ENCODE assay signal across 8 cellular contexts in the genomic region with DNA sequence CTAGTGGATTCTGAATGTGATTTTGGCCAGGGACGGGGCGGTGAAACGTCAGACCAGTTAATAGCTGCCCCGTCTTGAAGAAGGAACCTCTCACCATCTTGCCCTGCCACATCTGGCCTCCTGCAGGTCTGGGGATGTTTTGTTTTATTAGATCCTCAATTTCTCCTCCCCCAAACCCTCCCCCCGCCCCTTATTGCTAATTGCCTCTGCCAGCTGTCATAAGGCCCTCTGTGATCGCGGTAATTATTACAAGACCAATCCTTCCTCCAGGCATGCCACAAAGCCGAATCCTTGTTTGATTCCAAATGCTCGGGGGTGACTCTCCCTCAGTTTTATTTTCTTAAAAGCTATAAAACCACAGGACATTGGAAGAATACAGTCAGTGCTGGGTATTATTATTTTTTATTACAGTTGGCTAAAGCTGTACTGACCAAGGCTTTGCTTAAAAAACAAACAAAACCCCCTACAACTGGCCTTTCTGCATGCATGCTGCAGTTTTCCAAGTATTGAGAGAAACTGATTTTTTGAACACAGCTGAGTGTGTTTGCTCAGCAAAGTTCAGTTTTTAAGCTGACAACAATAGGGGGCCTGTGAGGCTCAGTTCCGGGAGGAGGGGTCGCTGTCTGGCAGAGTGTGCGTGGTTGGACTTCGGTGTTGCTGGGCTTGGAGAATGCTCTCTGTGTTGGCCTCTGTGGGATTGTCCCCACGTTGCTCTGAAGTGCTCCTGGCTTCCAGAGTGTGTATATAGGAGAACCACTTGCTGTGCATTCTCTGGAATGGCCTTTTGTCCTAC. TPM values are rescaled to one million over a fixed set of nuclear protein-coding genes. Genes with fewer than 3 reads are reported as not detected.
DNase-seq lines count a peak whose midpoint lies in the region; ATAC-seq, FAIRE-seq and TF ChIP-seq lines count a peak whose summit lies in the region.

No MANE protein-coding gene starts in this region.

- H3K9me3 ChIP-seq in ES-I3 (ENCODE audit: control insufficient read depth, insufficient read depth, low read length) (no peaks in the 10 kb centered on the region), Loucy (ENCODE audit: insufficient read depth, low read depth, low read length) (no peaks in the 10 kb centered on the region), HepG2 (ENCODE audit: low read length) (no peaks in the 10 kb centered on the region), tibial nerve (no peaks in the 10 kb centered on the region), mucosa of descending colon (no peaks in the 10 kb centered on the region)

- H3K27ac Mint-ChIP-seq in activated naive CD8-positive, alpha-beta T cell treated with anti-CD3 and anti-CD28 coated beads, Interleukin-2, amount 50 U/mL, for 24 hours, result peak overlapping the region; percentile 76

- no peaks in the 10 kb centered on the region for H3K9me2 ChIP-seq in Loucy (replicated peaks; ENCODE audit: low read depth, low read length)

- H3K27me3 Mint-ChIP-seq in activated naive CD8-positive, alpha-beta T cell treated with anti-CD3 and anti-CD28 coated beads, Interleukin-2, amount 50 U/mL, for 24 hours, result no peaks in the 10 kb centered on the region

- in situ Hi-C loops in HepG2 (cut with HindIII; ENCODE audit: extremely low pct_ligation_motif_present, low pct_unique_long_range_greater_than_20kb), result loop anchor here (5.0 to 10.0 kb wide), 2 partner anchors 34 to 223 kb away; no protein-coding TSS in a partner anchor

- no peaks in the 10 kb centered on the region for H3K36me3 ChIP-seq in ES-I3 (ENCODE audit: insufficient read depth, low read length)
- no peaks in the 10 kb centered on the region for H3K36me3 ChIP-seq in Loucy (ENCODE audit: insufficient read depth, low read length)
- no peaks in the 10 kb centered on the region for H3K36me3 ChIP-seq in HepG2 (replicated peaks in 1 of 2; ENCODE audit: control insufficient read depth in 1 of 2, insufficient read depth in 2 of 2, low read length in 2 of 2)
- H3K36me3 ChIP-seq in tibial nerve, result no peaks in the 10 kb centered on the region
- no peaks in the 10 kb centered on the region for H3K36me3 ChIP-seq in mucosa of descending colon (ENCODE audit: low read depth)

- H3K9me3 Mint-ChIP-seq in activated naive CD8-positive, alpha-beta T cell treated with anti-CD3 and anti-CD28 coated beads, Interleukin-2, amount 50 U/mL, for 24 hours, result no peaks in the 10 kb centered on the region

- H3K27ac ChIP-seq in HepG2 (ENCODE audit: extremely low read length, insufficient read depth, low read length) (peak overlapping the region; percentile 82), tibial nerve (peak overlapping the region in 3 of 4 donors; percentile 92 to 95 (median 94))

- no peak for TF ChIP-seq RAD21 in HepG2 (CRISPR knock-in tag; IDR thresholded peaks at IDR 0.05)

- H3K4me2 ChIP-seq in Loucy (ENCODE audit: low read depth, low read length, poor library complexity, severe bottlenecking), result peak overlapping the region; percentile 97
- H3K4me2 ChIP-seq in HepG2 (ENCODE audit: low read depth, low read length), result peak overlapping the region; percentile 77

- H3K36me3 Mint-ChIP-seq in activated naive CD8-positive, alpha-beta T cell treated with anti-CD3 and anti-CD28 coated beads, Interleukin-2, amount 50 U/mL, for 24 hours (ENCODE audit: low read depth), result no peaks in the 10 kb centered on the region

- POLR2A ChIA-PET in HepG2 (lab: Yijun Ruan, JAX), result interaction anchor here (0.7 to 2.2 kb wide), 11 partner anchors 9 to 163 kb away, joined by 3 to 11 read pairs (median 4); no protein-coding TSS in a partner anchor

- peaks cover 53% of the 10 kb centered on the region for H3K4me1 Mint-ChIP-seq in activated naive CD8-positive, alpha-beta T cell treated with anti-CD3 and anti-CD28 coated beads, Interleukin-2, amount 50 U/mL, for 24 hours

- H4K20me1 ChIP-seq in Loucy (ENCODE audit: insufficient read depth, low read length, poor library complexity, severe bottlenecking) (peaks cover 20% of the 10 kb centered on the region), HepG2 (ENCODE audit: insufficient read depth, low read length) (no peaks in the 10 kb centered on the region)

- DNase-seq in activated naive CD8-positive, alpha-beta T cell treated with anti-CD3 and anti-CD28 coated beads, Interleukin-2, amount 50 U/mL, for 24 hours, result no peak
- DNase-seq in HepG2 (ENCODE audit: low spot score) (peak; percentile 92), tibial nerve (ENCODE audit: low spot score in 2 of 2) (no peak), DMS153 (lab: John Stamatoyannopoulos, UW) (no peak), left lobe of liver (ENCODE audit: low spot score) (no peak), mucosa of descending colon (no peak)

- CTCF ChIA-PET in HepG2 (lab: Yijun Ruan, JAX; ENCODE audit: low intra/inter-chr PET ratio, low total read pairs), result interaction anchor here (1.2 kb wide), 1 partner anchor 144 kb away, joined by 4 read pairs; no protein-coding TSS in a partner anchor

- H3K4me1 ChIP-seq in ES-I3 (ENCODE audit: insufficient read depth, low read length) (peaks cover 26% of the 10 kb centered on the region), Loucy (ENCODE audit: insufficient read depth, low read length, poor library complexity, severe bottlenecking) (peaks cover 62% of the 10 kb centered on the region), HepG2 (ENCODE audit: insufficient read depth, low read length) (peaks cover 55% of the 10 kb centered on the region), tibial nerve (peaks cover 0 to 54% (median 25%) of the 10 kb centered on the region in 4 donors), mucosa of descending colon (ENCODE audit: low read depth) (peaks cover 9% of the 10 kb centered on the region)

- peak overlapping the region; percentile 93 for H3K4me3 Mint-ChIP-seq in activated naive CD8-positive, alpha-beta T cell treated with anti-CD3 and anti-CD28 coated beads, Interleukin-2, amount 50 U/mL, for 24 hours

- H3K9ac ChIP-seq in ES-I3 (ENCODE audit: low read depth, low read length) (peak overlapping the region; percentile 88; the same call in 1 of the 2 replicates), Loucy (ENCODE audit: low read depth, low read length, poor library complexity, severe bottlenecking) (peak overlapping the region; percentile 74), HepG2 (ENCODE audit: insufficient read depth, low read depth, low read length) (peak overlapping the region; percentile 66)

- H3K79me2 ChIP-seq in Loucy (ENCODE audit: insufficient read depth, low read length), result peaks cover 61% of the 10 kb centered on the region
- H3K79me2 ChIP-seq in HepG2 (ENCODE audit: insufficient read depth, low read length), result peaks cover 52% of the 10 kb centered on the region

- TF ChIP-seq EP300 in HepG2 (IDR thresholded peaks at IDR 0.05; ENCODE audit: low read depth in 2 of 2, low read length in 2 of 2) (peak; percentile 29 to 85; a peak in 2 of 4 replicates), HepG2 (CRISPR knock-in tag; IDR thresholded peaks at IDR 0.05; ENCODE audit: borderline replicate concordance) (0 out of 2 replicates have a peak, but pooled peaks have one; percentile 12), tibial nerve (IDR thresholded peaks at IDR 0.05) (no peak)

- WGBS in HepG2 (ENCODE audit: low lambda C conversion rate), result 3% methylated on average over 10 of the region's 14 CpGs
- WGBS in tibial nerve, 2 donors, result 18 to 31% methylated on average over 14 of the region's 14 CpGs

- no TSS peak for BruUV-seq in HepG2 (replicated peaks; lab: Mats Ljungman, UMichigan)

- H3K4me3 ChIP-seq in Loucy (ENCODE audit: low read length, poor library complexity, severe bottlenecking), result peak overlapping the region; percentile 82
- H3K4me3 ChIP-seq in HepG2 (replicated peaks in 1 of 3; ENCODE audit: insufficient read depth in 1 of 3, low read depth in 2 of 3, low read length in 3 of 3), result peak overlapping the region; percentile 83 to 87 (median 84)
- H3K4me3 ChIP-seq in tibial nerve, result peak overlapping the region; percentile 64 to 97 (median 94)
- H3K4me3 ChIP-seq in mucosa of descending colon, result no peak overlapping the region

- H2AFZ ChIP-seq in Loucy (ENCODE audit: low read length), result no peak overlapping the region
- no peak overlapping the region for H2AFZ ChIP-seq in HepG2 (ENCODE audit: low read length)

- TF ChIP-seq CTCF in Loucy (conservative IDR thresholded peaks at IDR 0.05; ENCODE audit: low read length) (no peak), HepG2 (CRISPR knock-in tag; IDR thresholded peaks at IDR 0.05) (peak; percentile 51), tibial nerve (IDR thresholded peaks at IDR 0.05) (no peak), mucosa of descending colon (IDR thresholded peaks at IDR 0.05) (no peak)

- H3F3A ChIP-seq in Loucy (ENCODE audit: low read depth), result 0 out of 2 replicates have a peak, but pooled peaks cover 8% of the 10 kb centered on the region

- FAIRE-seq in HepG2 (lab: Jason Lieb, UNC), result peak; percentile 91

- TF ChIP-seq POLR2A in HepG2 (IDR thresholded peaks at IDR 0.05; ENCODE audit: insufficient read depth in 1 of 2, low read depth in 2 of 2, low read length in 2 of 2) (peak; percentile 49 to 54), tibial nerve (IDR thresholded peaks at IDR 0.05) (no peak)

- intact Hi-C loops in HepG2 (cut with micrococcal nuclease; ENCODE audit: unreplicated experiment), result loop anchor here (1.0 to 5.0 kb wide), 5 partner anchors 36 to 221 kb away; no protein-coding TSS in a partner anchor
- intact Hi-C loops in mucosa of descending colon (cut with DNase I, micrococcal nuclease), result loop anchor here in 1 of 2 donors (10.0 kb wide), 1 partner anchor 147 kb away; no protein-coding TSS in a partner anchor

- H3K27me3 ChIP-seq in Loucy (ENCODE audit: insufficient read depth, low read length, poor library complexity, severe bottlenecking) (no peaks in the 10 kb centered on the region), HepG2 (ENCODE audit: control insufficient read depth in 1 of 2, insufficient read depth in 2 of 2, low read length in 2 of 2) (peaks cover 0 to 7% of the 10 kb centered on the region in 2 experiments; a peak in 1 of 5 replicates), tibial nerve (no peaks in the 10 kb centered on the region)

- ATAC-seq in activated naive CD8-positive, alpha-beta T cell treated with anti-CD3 and anti-CD28 coated beads, Interleukin-2, amount 50 U/mL, for 24 hours, result no peak
- ATAC-seq in HepG2 (peak; percentile 79), left lobe of liver (no peak), mucosa of descending colon (no peak)

RNA-seq across cellular contexts. Expression of gene KSR1, which starts 1.7 kb away (rescaled TPM):
- total RNA-seq in HepG2 (2016; rRNA removed; fragmentation: Illumina TruSeq; extraction: Trizol) (8.0 and 10.1 TPM in 2 replicates), tibial nerve (100 to 1,000 TPM in 1 of 4 donors, 10 to 100 TPM in 3; 45.1 to 110 (median 54.2) TPM), left lobe of liver (11.4 TPM), mucosa of descending colon (10 to 100 TPM; 20.5 to 50.4 (median 21.3) TPM)
- 3.3 and 3.6 TPM in 2 replicates for total RNA-seq in HepG2 (2016; cell fraction: cytosol; rRNA removed; fragmentation: Illumina TruSeq; extraction: Trizol; ENCODE audit: low read depth)
- total RNA-seq in HepG2 (2016; cell fraction: insoluble cytoplasmic fraction; rRNA removed; fragmentation: Illumina TruSeq; extraction: Trizol), result 8.0 and 9.5 TPM in 2 replicates
- total RNA-seq in HepG2 (2016; cell fraction: membrane; rRNA removed; fragmentation: Illumina TruSeq; extraction: Trizol), result 5.3 and 6.0 TPM in 2 replicates
- 13.1 and 20.3 TPM in 2 replicates for total RNA-seq in HepG2 (2016; cell fraction: nucleus; rRNA removed; fragmentation: Illumina TruSeq; extraction: Trizol)
- polyA plus RNA-seq in HepG2 (2011; rRNA removed), result 15.0 and 16.6 TPM in 2 replicates
- polyA plus RNA-seq in HepG2 (2011; cell fraction: cytosol; rRNA removed), result 6.9 and 7.3 TPM in 2 replicates
- 65.2 and 85.5 TPM in 2 replicates for polyA plus RNA-seq in HepG2 (2011; cell fraction: nucleus; rRNA removed)
- 15.5 and 20.2 TPM in 2 replicates for polyA plus RNA-seq in HepG2 (2012)
- polyA plus RNA-seq in HepG2 (2016; cell fraction: cytosol; fragmentation: Illumina TruSeq; extraction: Trizol; ENCODE audit: low read depth), result 0.62 and 0.76 TPM in 2 replicates
- 7.7 and 8.1 TPM in 2 replicates for polyA plus RNA-seq in HepG2 (2016; cell fraction: insoluble cytoplasmic fraction; fragmentation: Illumina TruSeq; extraction: Trizol; ENCODE audit: low read depth)
- 2.2 and 2.3 TPM in 2 replicates for polyA plus RNA-seq in HepG2 (2016; cell fraction: membrane; fragmentation: Illumina TruSeq; extraction: Trizol; ENCODE audit: low read depth)
- 38.3 and 43.6 TPM in 2 replicates for polyA plus RNA-seq in HepG2 (2016; cell fraction: nucleus; fragmentation: Illumina TruSeq; extraction: Trizol; ENCODE audit: insufficient read depth, low read depth)
- polyA minus RNA-seq in HepG2 (2011; rRNA and poly(A)+ RNA removed; ENCODE audit: low replicate concordance), result 15.9 and 24.1 TPM in 2 replicates
- 5.5 and 6.0 TPM in 2 replicates for polyA minus RNA-seq in HepG2 (2011; cell fraction: cytosol; rRNA and poly(A)+ RNA removed)
- 28.0 and 32.8 TPM in 2 replicates for polyA minus RNA-seq in HepG2 (2011; cell fraction: nucleus; rRNA and poly(A)+ RNA removed)

Comparison
In these comparisons a context has a peak if more than half of its experiments do, and no peak if none do; other contexts are left out.
1. POLR2A ChIP-seq: peak in HepG2 (2 of 2); none in tibial nerve (0 of 2).
2. Peak in every context shown above with its lines, with median percentiles within 50 percentile points of each other: H3K9ac ChIP-seq.